Comparison of ENCODE assay signal across 1 cellular context in genomic region chr3:156665296-156665695, GRCh38.
A peak's percentile ranks its signal among the peaks of the same experiment; 100 is the strongest.
TF ChIP-seq lines count a peak whose summit lies in the region.

No MANE protein-coding gene starts in this region.

TF ChIP-seq in IMR-90, 13 proteins besides CTCF, POLR2A, EP300 and RAD21:
- TF ChIP-seq CEBPB (IDR thresholded peaks at IDR 0.05; ENCODE audit: low read depth, low read length) (peak; percentile 70), FOS (IDR thresholded peaks at IDR 0.05; ENCODE audit: low read depth, low read length) (0 out of 2 replicates have a peak, but pooled peaks have one; percentile 37), MAFK (IDR thresholded peaks at IDR 0.05; ENCODE audit: low read depth, low read length) (no peak)
